Comparison of ENCODE assay signal across 26 cellular contexts in the genomic region with DNA sequence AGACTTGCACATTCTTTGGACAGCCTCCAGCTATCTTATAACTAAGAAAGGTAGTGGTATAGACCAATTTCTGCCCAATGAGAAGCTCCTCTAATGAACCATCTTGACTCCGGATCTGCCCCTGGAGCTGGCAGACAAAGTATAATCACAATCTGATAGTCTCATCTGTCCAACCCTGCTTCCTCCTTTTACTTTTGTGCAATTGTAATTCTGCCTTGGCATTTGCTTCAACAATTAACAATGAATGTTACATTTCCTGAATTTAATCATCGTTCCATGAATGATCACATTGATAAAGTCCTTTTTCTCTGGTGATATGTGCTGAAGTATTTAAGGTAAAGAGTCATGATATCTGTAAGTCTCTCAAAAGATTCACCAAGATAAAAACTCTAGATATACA. TPM values are rescaled to one million over a fixed set of nuclear protein-coding genes. Genes with fewer than 3 reads are reported as not detected.
DNase-seq lines count a peak whose midpoint lies in the region; ATAC-seq and TF ChIP-seq lines count a peak whose summit lies in the region.
"Had no signal": no experiment of that assay in that cellular context is flagged by ENCODE, and none has a peak within 500 bp of the region (broad histone marks: within the 10 kb centered on the region; RNA-seq: fewer than 3 reads in every experiment).

No MANE protein-coding gene starts in this region.

- DNase-seq in natural killer cell = no peak
- DNase-seq in natural killer cell treated with Interleukin-12 subunit alpha and Interleukin-12 subunit beta and Interleukin-15 and Interleukin-18, amount 100 ng/mL, for 72 hours (ENCODE audit: low spot score) = no peak
- DNase-seq in T-helper 17 cell = no peak
- DNase-seq in lung microvascular endothelial cell (ENCODE audit: low read depth in 2 of 2) = peak; percentile 48 to 55
- no peak for DNase-seq in kidney glomerular epithelial cell (lab: John Stamatoyannopoulos, UW)
- DNase-seq in heart left ventricle = no peak
- DNase-seq: ACHN; activated CD4-positive, alpha-beta T cell treated with anti-CD3 and anti-CD28 coated beads for 48 hours; activated CD8-positive, alpha-beta memory T cell treated with anti-CD3 and anti-CD28 coated beads for 24 hours; activated gamma-delta T cell; body of pancreas; effector memory CD4-positive, alpha-beta T cell; HCEC 1CT; MM.1S; NCI-H1436; NCI-H748 treated with DMSO at 0.1 percent for 48 hours; retina; stimulated activated naive CD8-positive, alpha-beta T cell treated with anti-CD3 and anti-CD28 coated beads, Interleukin-15, amount 100 ng/mL, for 72 hours; tibial artery had no signal

- H3K27ac Mint-ChIP-seq in natural killer cell = peak overlapping the region; percentile 74 to 77
- peak overlapping the region in 1 of 2 donors; percentile 55 for H3K27ac Mint-ChIP-seq in natural killer cell treated with Interleukin-12 subunit alpha and Interleukin-12 subunit beta and Interleukin-15 and Interleukin-18, amount 100 ng/mL, for 72 hours
- H3K27ac Mint-ChIP-seq in T-helper 17 cell = peak overlapping the region; percentile 93
- H3K27ac Mint-ChIP-seq: stimulated activated naive CD8-positive, alpha-beta T cell treated with anti-CD3 and anti-CD28 coated beads, Interleukin-15, amount 100 ng/mL, for 72 hours; T-helper 2 cell treated with Interferon-gamma antibody and Interleukin-4, amounts not matched to agents 5 μg/mL and 100 μg/mL, for 36 hours had no signal

- TF ChIP-seq CTCF in natural killer cell (IDR thresholded peaks at IDR 0.05) (no peak), heart left ventricle (IDR thresholded peaks at IDR 0.05) (no peak)

- ATAC-seq in natural killer cell (no peak), T-helper 17 cell (no peak), HG03442 (IDR thresholded peaks at IDR 0.05; ENCODE audit: unreplicated experiment) (no peak), heart left ventricle (no peak)
- no peak for ATAC-seq in natural killer cell treated with Interleukin-12 subunit alpha and Interleukin-12 subunit beta and Interleukin-15 and Interleukin-18, amount 100 ng/mL, for 72 hours
- ATAC-seq: body of pancreas; stimulated activated naive CD8-positive, alpha-beta T cell treated with anti-CD3 and anti-CD28 coated beads, Interleukin-15, amount 100 ng/mL, for 72 hours had no signal

- no peak overlapping the region for H3K4me3 ChIP-seq in heart left ventricle
- H3K4me3 ChIP-seq: BLaER1, body of pancreas, hepatocyte, K562, skin epidermis, tibial artery had no signal

- H3K27me3 ChIP-seq in heart left ventricle = no peaks in the 10 kb centered on the region
- H3K27me3 ChIP-seq: BLaER1, body of pancreas, hepatocyte, tibial artery had no signal

- H3K4me1 Mint-ChIP-seq in natural killer cell = peaks cover 69 to 86% of the 10 kb centered on the region in 2 donors
- H3K4me1 Mint-ChIP-seq in natural killer cell treated with Interleukin-12 subunit alpha and Interleukin-12 subunit beta and Interleukin-15 and Interleukin-18, amount 100 ng/mL, for 72 hours (ENCODE audit: low read depth in 2 of 2) = peaks cover 64 to 75% of the 10 kb centered on the region in 2 donors
- H3K4me1 Mint-ChIP-seq in T-helper 17 cell = peaks cover 47% of the 10 kb centered on the region

- H3K9me3 ChIP-seq in T-helper 17 cell (ENCODE audit: control insufficient read depth, low read length, poor library complexity, severe bottlenecking) = no peaks in the 10 kb centered on the region
- H3K9me3 ChIP-seq in heart left ventricle = peaks cover 0 to 4% (median 0%) of the 10 kb centered on the region in 12 donors
- H3K9me3 ChIP-seq: body of pancreas, tibial artery had no signal

- 54 to 64% (median 60%) methylated on average over 2 of the region's 2 CpGs for WGBS in heart left ventricle, 4 donors

- no peak for TF ChIP-seq POLR2A in heart left ventricle (IDR thresholded peaks at IDR 0.05)

- no peaks in the 10 kb centered on the region for H3K27me3 Mint-ChIP-seq in natural killer cell (ENCODE audit: low read depth in 2 of 2)
- H3K27me3 Mint-ChIP-seq in natural killer cell treated with Interleukin-12 subunit alpha and Interleukin-12 subunit beta and Interleukin-15 and Interleukin-18, amount 100 ng/mL, for 72 hours = no peaks in the 10 kb centered on the region
- no peaks in the 10 kb centered on the region for H3K27me3 Mint-ChIP-seq in T-helper 17 cell
- H3K27me3 Mint-ChIP-seq: stimulated activated naive CD8-positive, alpha-beta T cell treated with anti-CD3 and anti-CD28 coated beads, Interleukin-15, amount 100 ng/mL, for 72 hours had no signal

- H3K4me3 Mint-ChIP-seq in natural killer cell (no peak overlapping the region), T-helper 17 cell (no peak overlapping the region)
- no peak overlapping the region for H3K4me3 Mint-ChIP-seq in natural killer cell treated with Interleukin-12 subunit alpha and Interleukin-12 subunit beta and Interleukin-15 and Interleukin-18, amount 100 ng/mL, for 72 hours
- H3K4me3 Mint-ChIP-seq: stimulated activated naive CD8-positive, alpha-beta T cell treated with anti-CD3 and anti-CD28 coated beads, Interleukin-15, amount 100 ng/mL, for 72 hours; T-helper 2 cell treated with Interferon-gamma antibody and Interleukin-4, amounts not matched to agents 5 μg/mL and 100 μg/mL, for 36 hours had no signal

- peak overlapping the region in 4 of 12 donors; percentile 5 to 45 (median 7) for H3K27ac ChIP-seq in heart left ventricle
- H3K27ac ChIP-seq: BLaER1, body of pancreas, hepatocyte, tibial artery, WERI-Rb-1 had no signal

- no peaks in the 10 kb centered on the region for H3K36me3 ChIP-seq in heart left ventricle
- H3K36me3 ChIP-seq: tibial artery had no signal

- no peaks in the 10 kb centered on the region for H3K36me3 Mint-ChIP-seq in natural killer cell
- no peaks in the 10 kb centered on the region for H3K36me3 Mint-ChIP-seq in natural killer cell treated with Interleukin-12 subunit alpha and Interleukin-12 subunit beta and Interleukin-15 and Interleukin-18, amount 100 ng/mL, for 72 hours
- H3K36me3 Mint-ChIP-seq in T-helper 17 cell (ENCODE audit: low read depth) = peaks cover 6% of the 10 kb centered on the region

- intact Hi-C loops in natural killer cell (cut with micrococcal nuclease) = no loop called here
- intact Hi-C loops in heart left ventricle (cut with DNase I) = no loop called here

- peaks cover 3 to 73% (median 41%) of the 10 kb centered on the region in 12 donors for H3K4me1 ChIP-seq in heart left ventricle

- H3K9me3 Mint-ChIP-seq in natural killer cell = peaks cover 0 to 2% of the 10 kb centered on the region in 2 donors
- H3K9me3 Mint-ChIP-seq in natural killer cell treated with Interleukin-12 subunit alpha and Interleukin-12 subunit beta and Interleukin-15 and Interleukin-18, amount 100 ng/mL, for 72 hours = no peaks in the 10 kb centered on the region

RNA-seq across cellular contexts. Expression of a gene that starts 27.8 kb away (rescaled TPM):
- total RNA-seq in natural killer cell = 100 to 1,000 TPM; 143 to 181 (median 146) TPM
- total RNA-seq in natural killer cell treated with Interleukin-12 subunit alpha and Interleukin-12 subunit beta and Interleukin-15 and Interleukin-18, amount 100 ng/mL, for 72 hours = 100 to 1,000 TPM in 1 of 2 donors, 10 to 100 TPM in 1; 99.0 to 113 TPM
- total RNA-seq in T-helper 17 cell = 100 to 1,000 TPM; 104 to 120 TPM
- 56.2 and 76.2 TPM in 2 replicates for total RNA-seq in lung microvascular endothelial cell
- total RNA-seq in heart left ventricle = 10 to 100 TPM; 27.0 to 61.3 (median 36.3) TPM
- polyA plus RNA-seq in heart left ventricle = 10 to 100 TPM; 12.3 to 18.7 TPM

Comparison
In these comparisons a context has a peak if more than half of its experiments do, and no peak if none do; other contexts are left out.
1. DNase-seq: peak in lung microvascular endothelial cell (2 of 2); none in natural killer cell (single experiment), natural killer cell treated with Interleukin-12 subunit alpha and Interleukin-12 subunit beta and Interleukin-15 and Interleukin-18, amount 100 ng/mL, for 72 hours (single experiment), T-helper 17 cell (0 of 3), kidney glomerular epithelial cell (single experiment) and heart left ventricle (0 of 5).